Comparison of ENCODE assay signal across 8 cellular contexts in genomic region chr5:95961617-95962474, GRCh38. TPM values are rescaled to one million over a fixed set of nuclear protein-coding genes. Genes with fewer than 3 reads are reported as not detected.
DNase-seq lines count a peak whose midpoint lies in the region; ATAC-seq and TF ChIP-seq lines count a peak whose summit lies in the region.

TSS of gene ELL2 (minus strand) at chr5:95961851. CDS start at chr5:95961721, 130 bp downstream.

- no peaks in the 10 kb centered on the region for H3K9me3 Mint-ChIP-seq in natural killer cell treated with Interleukin-12 subunit alpha and Interleukin-12 subunit beta and Interleukin-15 and Interleukin-18, amount 100 ng/mL, for 72 hours

- no peaks in the 10 kb centered on the region for H4K20me1 ChIP-seq in Karpas-422 (ENCODE audit: insufficient read depth, low read depth, low read length)

- peak within 1 kb of the TSS; percentile 85 for H3K4me2 ChIP-seq in Karpas-422 (ENCODE audit: low read depth, low read length, poor library complexity, severe bottlenecking)

- no peaks in the 10 kb centered on the region for H3K36me3 ChIP-seq in Karpas-422 (ENCODE audit: insufficient read depth, low read length)

- no peaks in the 10 kb centered on the region for H3K79me2 ChIP-seq in Karpas-422 (ENCODE audit: low read length)

- H3K4me3 Mint-ChIP-seq in natural killer cell treated with Interleukin-12 subunit alpha and Interleukin-12 subunit beta and Interleukin-15 and Interleukin-18, amount 100 ng/mL, for 72 hours, result peak within 1 kb of the TSS; percentile 90

- no peaks in the 10 kb centered on the region for H3K9me2 ChIP-seq in Karpas-422 (replicated peaks; ENCODE audit: insufficient read depth, low read length)

- peak within 1 kb of the TSS; percentile 95 to 98 for H3K27ac Mint-ChIP-seq in natural killer cell treated with Interleukin-12 subunit alpha and Interleukin-12 subunit beta and Interleukin-15 and Interleukin-18, amount 100 ng/mL, for 72 hours

- peaks cover 41 to 44% of the 10 kb centered on the region in 2 donors for H3K4me1 Mint-ChIP-seq in natural killer cell treated with Interleukin-12 subunit alpha and Interleukin-12 subunit beta and Interleukin-15 and Interleukin-18, amount 100 ng/mL, for 72 hours (ENCODE audit: low read depth in 2 of 2)

- peaks cover 8% of the 10 kb centered on the region; the same call in 1 of the 2 replicates for H3K4me1 ChIP-seq in Karpas-422 (ENCODE audit: low read length)

- H3K9me3 ChIP-seq in Karpas-422 (ENCODE audit: low read length), result no peaks in the 10 kb centered on the region

- H3K36me3 Mint-ChIP-seq in natural killer cell treated with Interleukin-12 subunit alpha and Interleukin-12 subunit beta and Interleukin-15 and Interleukin-18, amount 100 ng/mL, for 72 hours, result peaks cover 16% of the 10 kb centered on the region

- no peak for TF ChIP-seq CTCF in fibroblast of the aortic adventitia (IDR thresholded peaks at IDR 0.05; ENCODE audit: insufficient read depth, low read length)

- H3K9ac ChIP-seq in Karpas-422 (ENCODE audit: low read length), result peak within 1 kb of the TSS; percentile 73

- H3K27me3 ChIP-seq in Karpas-422 (ENCODE audit: low read length), result no peaks in the 10 kb centered on the region

- H3K4me3 ChIP-seq in Karpas-422 (ENCODE audit: low read length), result peak within 1 kb of the TSS; percentile 78
- peak within 1 kb of the TSS; percentile 97 for H3K4me3 ChIP-seq in fibroblast of the aortic adventitia (ENCODE audit: low read depth, low read length)

- peaks cover 0 to 3% of the 10 kb centered on the region in 2 donors for H3K27me3 Mint-ChIP-seq in natural killer cell treated with Interleukin-12 subunit alpha and Interleukin-12 subunit beta and Interleukin-15 and Interleukin-18, amount 100 ng/mL, for 72 hours

- no peak within 1 kb of the TSS for H3K27ac ChIP-seq in Karpas-422 (ENCODE audit: low read length)

- DNase-seq in EH (ENCODE audit: low read depth) (peak; percentile 98), Karpas-422 (peak; percentile 97), SIG-M5 (lab: John Stamatoyannopoulos, UW) (peak; percentile 81), activated gamma-delta T cell (lab: John Stamatoyannopoulos, UW) (peak; percentile 94), fibroblast of the aortic adventitia (ENCODE audit: low read depth) (peak; percentile 95)
- peak; percentile 99 for DNase-seq in natural killer cell treated with Interleukin-12 subunit alpha and Interleukin-12 subunit beta and Interleukin-15 and Interleukin-18, amount 100 ng/mL, for 72 hours (ENCODE audit: low spot score)
- DNase-seq in stimulated activated naive CD4-positive, alpha-beta T cell treated with Interleukin-2 at 50 U/mL for 16 hours (lab: John Stamatoyannopoulos, UW), result peak; percentile 97

- ATAC-seq in GM21825 (IDR thresholded peaks at IDR 0.05; ENCODE audit: unreplicated experiment), result peak; percentile 88
- peak; percentile 93 to 94 for ATAC-seq in natural killer cell treated with Interleukin-12 subunit alpha and Interleukin-12 subunit beta and Interleukin-15 and Interleukin-18, amount 100 ng/mL, for 72 hours

- peak within 1 kb of the TSS; percentile 93 for H2AFZ ChIP-seq in Karpas-422 (ENCODE audit: low read length)

RNA-seq across cellular contexts. Expression of gene ELL2, which starts in this region (rescaled TPM):
- total RNA-seq in Karpas-422 (2014; rRNA removed; shearing (Covaris generic); ENCODE audit: low replicate concordance), result 0.32 and 0.48 TPM in 2 replicates
- 51.1 and 56.7 TPM in 2 replicates for total RNA-seq in fibroblast of the aortic adventitia (ENCODE audit: low replicate concordance)
- 100 to 1,000 TPM; 110 to 200 TPM for total RNA-seq in natural killer cell treated with Interleukin-12 subunit alpha and Interleukin-12 subunit beta and Interleukin-15 and Interleukin-18, amount 100 ng/mL, for 72 hours

Comparison
In these comparisons a context has a peak if more than half of its experiments do, and no peak if none do; other contexts are left out.
1. RNA of gene ELL2 (total RNA-seq): 110 to 200 TPM in natural killer cell treated with Interleukin-12 subunit alpha and Interleukin-12 subunit beta and Interleukin-15 and Interleukin-18, amount 100 ng/mL, for 72 hours and 51.1 to 56.7 TPM in fibroblast of the aortic adventitia; 0.32 to 0.48 TPM in Karpas-422; every median in the first group is over 10 times any median in the second.
2. Peak in DNase-seq, H3K4me3 ChIP-seq, H3K9ac ChIP-seq and H3K4me2 ChIP-seq in Karpas-422; RNA of the gene not detected or under 1 TPM.
3. Peak in every context shown above with its lines, with median percentiles within 50 percentile points of each other: DNase-seq.